In genomic region chr19:38255759-38256052, GRCh38 we compare ENCODE assay signal across 10 cellular contexts. TPM values are rescaled to one million over a fixed set of nuclear protein-coding genes. Genes with fewer than 3 reads are reported as not detected.
DNase-seq lines count a peak whose midpoint lies in the region; ATAC-seq, FAIRE-seq and TF ChIP-seq lines count a peak whose summit lies in the region.
"Had no signal": no experiment of that assay in that cellular context is flagged by ENCODE, and none has a peak within 500 bp of the region (broad histone marks: within the 10 kb centered on the region; RNA-seq: fewer than 3 reads in every experiment).

No MANE protein-coding gene starts in this region.

- peaks cover 49% of the 10 kb centered on the region for H3K4me1 Mint-ChIP-seq in nephron
- H3K4me1 Mint-ChIP-seq in activated naive CD4-positive, alpha-beta T cell treated with anti-CD3 and anti-CD28 coated beads, Interleukin-2, amount 10 ng/mL, durations not matched to agents 7 days and 5 days, result peaks cover 8% of the 10 kb centered on the region

- peaks cover 12% of the 10 kb centered on the region for H3K27me3 Mint-ChIP-seq in nephron (ENCODE audit: low read depth)
- H3K27me3 Mint-ChIP-seq in activated naive CD4-positive, alpha-beta T cell treated with anti-CD3 and anti-CD28 coated beads, Interleukin-2, amount 10 ng/mL, durations not matched to agents 7 days and 5 days, result peaks cover 62% of the 10 kb centered on the region

- H3K27me3 ChIP-seq in left ventricle myocardium inferior (ENCODE audit: low read depth), result peaks cover 14% of the 10 kb centered on the region
- H3K27me3 ChIP-seq in endothelial cell of umbilical vein (ENCODE audit: control insufficient read depth in 2 of 2, insufficient read depth in 2 of 2, low read length in 2 of 2), result no peaks in the 10 kb centered on the region
- H3K27me3 ChIP-seq in uterus, result no peaks in the 10 kb centered on the region
- H3K27me3 ChIP-seq: MG63 had no signal

- intact Hi-C loops in left ventricle myocardium inferior (cut with micrococcal nuclease), result no loop called here
- intact Hi-C loops in left cardiac atrium (cut with DNase I), result no loop called here
- intact Hi-C loops in endothelial cell of umbilical vein (cut with micrococcal nuclease), result loop anchor here (2.0 kb wide), 1 partner anchor 59 kb away; the partner anchor contains the start of gene YIF1B
- intact Hi-C loops in uterus (cut with DNase I; ENCODE audit: low total_unique reads), result no loop called here

- BruUV-seq in endothelial cell of umbilical vein (replicated peaks; lab: Mats Ljungman, UMichigan), result no TSS peak

- no peaks in the 10 kb centered on the region for H3K9me1 ChIP-seq in endothelial cell of umbilical vein (replicated peaks; ENCODE audit: control insufficient read depth, extremely low read depth, insufficient read depth, low read length)

- H2AFZ ChIP-seq in endothelial cell of umbilical vein (ENCODE audit: low read depth, low read length), result peak overlapping the region; percentile 80

- H3K9me3 ChIP-seq in left ventricle myocardium inferior (replicated peaks) (no peaks in the 10 kb centered on the region), endothelial cell of umbilical vein (replicated peaks; ENCODE audit: control insufficient read depth, insufficient read depth, low read length) (no peaks in the 10 kb centered on the region), uterus (no peaks in the 10 kb centered on the region)
- H3K9me3 ChIP-seq: MG63 had no signal

- H3K4me3 ChIP-seq in left ventricle myocardium inferior, result peak overlapping the region; percentile 82
- no peak overlapping the region for H3K4me3 ChIP-seq in endothelial cell of umbilical vein (replicated peaks in 1 of 3; ENCODE audit: insufficient read depth in 1 of 3, low read depth in 1 of 3, low read length in 3 of 3)
- H3K4me3 ChIP-seq in uterus, result peak overlapping the region; percentile 56 to 58
- H3K4me3 ChIP-seq: MG63 had no signal

- H3K4me1 ChIP-seq in left ventricle myocardium inferior (peaks cover 54% of the 10 kb centered on the region), endothelial cell of umbilical vein (ENCODE audit: control insufficient read depth, extremely low read depth, insufficient read depth, low read length) (peaks cover 9% of the 10 kb centered on the region), uterus (peaks cover 0 to 9% of the 10 kb centered on the region in 2 donors)

- dilution Hi-C loops in endothelial cell of umbilical vein (cut with MboI; ENCODE audit: extremely low pct_ligation_motif_present, low sequenced_read_pairs), result no loop called here

- H4K20me1 ChIP-seq in endothelial cell of umbilical vein (replicated peaks; ENCODE audit: control insufficient read depth, extremely low read depth, insufficient read depth, low read length), result no peaks in the 10 kb centered on the region

- peak overlapping the region; percentile 39 for H3K4me2 ChIP-seq in endothelial cell of umbilical vein (ENCODE audit: insufficient read depth, low read length)

- POLR2A ChIA-PET in endothelial cell of umbilical vein (lab: Charles Lee), result no interaction called here

- TF ChIP-seq CTCF in left ventricle myocardium inferior (IDR thresholded peaks at IDR 0.05; ENCODE audit: borderline replicate concordance) (no peak), endothelial cell of umbilical vein (IDR thresholded peaks at IDR 0.05; ENCODE audit: extremely low read depth in 1 of 2, insufficient read depth in 1 of 2, low read depth in 1 of 2, low read length in 2 of 2) (no peak), nephron (IDR thresholded peaks at IDR 0.05; ENCODE audit: unreplicated experiment in 3 of 3) (no peak), uterus (IDR thresholded peaks at IDR 0.05) (no peak)

- peak overlapping the region; percentile 52 to 90 (median 66) for H3K27ac Mint-ChIP-seq in nephron
- no peak overlapping the region for H3K27ac Mint-ChIP-seq in activated naive CD4-positive, alpha-beta T cell treated with anti-CD3 and anti-CD28 coated beads, Interleukin-2, amount 10 ng/mL, durations not matched to agents 7 days and 5 days

- no peak for ATAC-seq in left cardiac atrium
- ATAC-seq in GM19397 (IDR thresholded peaks at IDR 0.05; ENCODE audit: unreplicated experiment), result no peak

- CTCF ChIA-PET in endothelial cell of umbilical vein (lab: Charles Lee), result interaction anchor here (0.7 to 2.3 kb wide), 9 partner anchors 10 to 354 kb away, joined by 3 to 14 read pairs (median 5); partner anchors contain the start of genes CATSPERG and KCNK6
- CTCF ChIA-PET in activated naive CD4-positive, alpha-beta T cell treated with anti-CD3 and anti-CD28 coated beads, Interleukin-2, amount 10 ng/mL, durations not matched to agents 7 days and 5 days (lab: Charles Lee), result interaction anchor here (0.9 to 1.6 kb wide), 4 partner anchors 11 to 1283 kb away, joined by 3 to 6 read pairs (median 4); no protein-coding TSS in a partner anchor

- H3K4me3 Mint-ChIP-seq in nephron, result peak overlapping the region; percentile 67 to 78 (median 68)
- no peak overlapping the region for H3K4me3 Mint-ChIP-seq in activated naive CD4-positive, alpha-beta T cell treated with anti-CD3 and anti-CD28 coated beads, Interleukin-2, amount 10 ng/mL, durations not matched to agents 7 days and 5 days

- no peak overlapping the region for H3K9ac ChIP-seq in endothelial cell of umbilical vein (replicated peaks; ENCODE audit: extremely low read depth, insufficient read depth, low read length)

- H3K36me3 ChIP-seq in left ventricle myocardium inferior (no peaks in the 10 kb centered on the region), endothelial cell of umbilical vein (ENCODE audit: control insufficient read depth in 2 of 2, extremely low read depth in 1 of 2, insufficient read depth in 2 of 2, low read length in 2 of 2) (no peaks in the 10 kb centered on the region), uterus (no peaks in the 10 kb centered on the region)
- H3K36me3 ChIP-seq: MG63 had no signal

- H3K9me3 Mint-ChIP-seq in nephron, result no peaks in the 10 kb centered on the region
- H3K9me3 Mint-ChIP-seq in activated naive CD4-positive, alpha-beta T cell treated with anti-CD3 and anti-CD28 coated beads, Interleukin-2, amount 10 ng/mL, durations not matched to agents 7 days and 5 days, result no peaks in the 10 kb centered on the region

- H3K79me2 ChIP-seq in endothelial cell of umbilical vein (ENCODE audit: control insufficient read depth, insufficient read depth, low read length), result no peaks in the 10 kb centered on the region

- DNase-seq in left ventricle myocardium inferior (no peak), left cardiac atrium (no peak), endothelial cell of umbilical vein (ENCODE audit: low read depth, low spot score) (no peak), uterus (no peak), NAMALWA (ENCODE audit: low spot score) (no peak)
- no peak for DNase-seq in activated naive CD4-positive, alpha-beta T cell treated with anti-CD3 and anti-CD28 coated beads, Interleukin-2, amount 10 ng/mL, durations not matched to agents 7 days and 5 days
- DNase-seq: MG63, SHP77 treated with DMSO at 0.1 percent for 48 hours had no signal

- H3K27ac ChIP-seq in left ventricle myocardium inferior (replicated peaks), result peak overlapping the region; percentile 95
- no peak overlapping the region for H3K27ac ChIP-seq in endothelial cell of umbilical vein (ENCODE audit: insufficient read depth, low read depth, low read length)
- peak overlapping the region; percentile 92 for H3K27ac ChIP-seq in uterus

- no peak for FAIRE-seq in endothelial cell of umbilical vein (lab: Jason Lieb, UNC)

- no peaks in the 10 kb centered on the region for H3K36me3 Mint-ChIP-seq in nephron (ENCODE audit: low read depth)
- no peaks in the 10 kb centered on the region for H3K36me3 Mint-ChIP-seq in activated naive CD4-positive, alpha-beta T cell treated with anti-CD3 and anti-CD28 coated beads, Interleukin-2, amount 10 ng/mL, durations not matched to agents 7 days and 5 days

- TF ChIP-seq POLR2A in endothelial cell of umbilical vein (IDR thresholded peaks at IDR 0.05; ENCODE audit: low read depth, low read length), result no peak
- TF ChIP-seq POLR2A in uterus (IDR thresholded peaks at IDR 0.05), result no peak

RNA-seq across cellular contexts. Expression of gene PPP1R14A, which starts 0.5 kb away (rescaled TPM):
- total RNA-seq in left ventricle myocardium inferior (33.3 TPM), left cardiac atrium (10 to 100 TPM; 34.4 to 67.0 TPM), endothelial cell of umbilical vein (5.3 and 16.3 TPM in 2 replicates), uterus (100 to 1,000 TPM in 3 of 4 donors, 1 to 10 TPM in 1; 9.3 to 225 (median 172) TPM)
- polyA plus RNA-seq in endothelial cell of umbilical vein, result 3.0 and 5.9 TPM in 2 replicates
- polyA plus RNA-seq in endothelial cell of umbilical vein (2011; cell fraction: cytosol; rRNA removed), result 2.0 and 2.7 TPM in 2 replicates
- 1.0 and 1.3 TPM in 2 replicates for polyA plus RNA-seq in endothelial cell of umbilical vein (2011; cell fraction: nucleus; rRNA removed)
- 0.88 and 1.4 TPM in 2 replicates for polyA plus RNA-seq in endothelial cell of umbilical vein (2012)
- 0.64 and 1.3 TPM in 2 replicates for polyA minus RNA-seq in endothelial cell of umbilical vein
- not detected for polyA minus RNA-seq in endothelial cell of umbilical vein (2011; cell fraction: cytosol; rRNA and poly(A)+ RNA removed)
- not detected in 2 replicates for polyA minus RNA-seq in endothelial cell of umbilical vein (2011; cell fraction: nucleus; rRNA and poly(A)+ RNA removed)

RNA-seq across cellular contexts. Expression of gene SPINT2, which starts 8.7 kb away (rescaled TPM):
- total RNA-seq in left ventricle myocardium inferior, result 6.8 TPM
- 10 to 100 TPM in 1 of 2 donors, 1 to 10 TPM in 1; 8.6 to 13.6 TPM for total RNA-seq in left cardiac atrium
- total RNA-seq in endothelial cell of umbilical vein, result 20.1 and 46.6 TPM in 2 replicates
- 23.9 and 28.9 TPM in 2 replicates for polyA plus RNA-seq in endothelial cell of umbilical vein
- polyA plus RNA-seq in endothelial cell of umbilical vein (2011; cell fraction: cytosol; rRNA removed), result 14.4 and 20.2 TPM in 2 replicates
- 6.2 and 9.5 TPM in 2 replicates for polyA plus RNA-seq in endothelial cell of umbilical vein (2011; cell fraction: nucleus; rRNA removed)
- 1.2 and 2.5 TPM in 2 replicates for polyA plus RNA-seq in endothelial cell of umbilical vein (2012)
- polyA minus RNA-seq in endothelial cell of umbilical vein, result 9.6 and 13.0 TPM in 2 replicates
- polyA minus RNA-seq in endothelial cell of umbilical vein (2011; cell fraction: cytosol; rRNA and poly(A)+ RNA removed), result 4.6 TPM
- polyA minus RNA-seq in endothelial cell of umbilical vein (2011; cell fraction: nucleus; rRNA and poly(A)+ RNA removed), result 1.3 and 2.5 TPM in 2 replicates
- total RNA-seq in uterus, result 10 to 100 TPM; 11.8 to 72.8 (median 29.4) TPM

RNA-seq across cellular contexts. Expression of gene DPF1, which starts 31.7 kb away (rescaled TPM):
- total RNA-seq in left ventricle myocardium inferior (0.49 TPM), left cardiac atrium (under 1 TPM in 1 of 2 donors, not detected in 1; 0.26 TPM), endothelial cell of umbilical vein (3.9 and 5.0 TPM in 2 replicates), uterus (1 to 10 TPM in 1 of 4 donors, under 1 TPM in 1, not detected in 2; 0.85 to 4.2 TPM)
- 1.6 and 2.0 TPM in 2 replicates for polyA plus RNA-seq in endothelial cell of umbilical vein
- polyA plus RNA-seq in endothelial cell of umbilical vein (2011; cell fraction: cytosol; rRNA removed), result 1.4 and 1.7 TPM in 2 replicates
- polyA plus RNA-seq in endothelial cell of umbilical vein (2011; cell fraction: nucleus; rRNA removed), result 2.0 and 3.5 TPM in 2 replicates
- 1.1 and 2.0 TPM in 2 replicates for polyA plus RNA-seq in endothelial cell of umbilical vein (2012)
- 0.42 and 1.2 TPM in 2 replicates for polyA minus RNA-seq in endothelial cell of umbilical vein
- 0.82 TPM for polyA minus RNA-seq in endothelial cell of umbilical vein (2011; cell fraction: cytosol; rRNA and poly(A)+ RNA removed)
- polyA minus RNA-seq in endothelial cell of umbilical vein (2011; cell fraction: nucleus; rRNA and poly(A)+ RNA removed), result 0.82 and 0.87 TPM in 2 replicates

RNA-seq across cellular contexts. Expression of gene C19orf33, which starts 48.3 kb away (rescaled TPM):
- 1.6 TPM for total RNA-seq in left ventricle myocardium inferior
- 1 to 10 TPM; 2.1 to 5.9 TPM for total RNA-seq in left cardiac atrium
- total RNA-seq in endothelial cell of umbilical vein, result 4.3 and 18.9 TPM in 2 replicates
- 34.1 and 54.0 TPM in 2 replicates for polyA plus RNA-seq in endothelial cell of umbilical vein
- 17.2 and 25.8 TPM in 2 replicates for polyA plus RNA-seq in endothelial cell of umbilical vein (2011; cell fraction: cytosol; rRNA removed)
- 4.3 and 6.0 TPM in 2 replicates for polyA plus RNA-seq in endothelial cell of umbilical vein (2011; cell fraction: nucleus; rRNA removed)
- 22.5 and 28.9 TPM in 2 replicates for polyA plus RNA-seq in endothelial cell of umbilical vein (2012)
- polyA minus RNA-seq in endothelial cell of umbilical vein, result 3.1 and 3.6 TPM in 2 replicates
- polyA minus RNA-seq in endothelial cell of umbilical vein (2011; cell fraction: cytosol; rRNA and poly(A)+ RNA removed), result 38.8 TPM
- polyA minus RNA-seq in endothelial cell of umbilical vein (2011; cell fraction: nucleus; rRNA and poly(A)+ RNA removed), result 2.6 TPM in 1 of 2 replicates, not detected in the other
- 10 to 100 TPM in 1 of 4 donors, 1 to 10 TPM in 2, not detected in 1; 2.9 to 15.3 (median 4.1) TPM for total RNA-seq in uterus

Comparison
In these comparisons a context has a peak if more than half of its experiments do, and no peak if none do; other contexts are left out.
1. H3K4me3 ChIP-seq: peak in left ventricle myocardium inferior (single experiment) and uterus (2 of 2); none in endothelial cell of umbilical vein (0 of 3).